ENCODE assay signal across 1 cellular context in the genomic region with DNA sequence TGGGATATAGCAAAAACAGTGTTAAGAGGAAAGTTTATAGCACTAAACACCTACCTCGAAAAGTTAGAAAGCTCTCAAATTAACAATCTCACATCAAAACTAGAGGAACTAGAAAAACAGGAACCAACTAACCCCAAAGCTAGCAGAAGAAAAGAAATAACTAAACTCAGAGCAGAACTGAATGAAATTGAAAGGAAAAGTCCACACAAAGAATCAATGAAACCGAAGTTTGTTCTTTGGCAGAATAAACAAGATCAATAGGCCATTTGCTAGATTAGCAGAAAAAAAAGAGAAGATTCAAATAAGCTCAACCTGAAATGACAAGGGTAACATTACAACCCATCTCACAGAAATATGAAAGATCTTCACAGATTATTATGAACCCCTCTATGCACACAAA.
TF ChIP-seq lines count a peak whose summit lies in the region.

No MANE protein-coding gene starts in this region.

TF ChIP-seq in HepG2, 621 proteins besides CTCF, POLR2A, EP300 and RAD21 (continued from another document):
- TF ChIP-seq, protein P1, sequence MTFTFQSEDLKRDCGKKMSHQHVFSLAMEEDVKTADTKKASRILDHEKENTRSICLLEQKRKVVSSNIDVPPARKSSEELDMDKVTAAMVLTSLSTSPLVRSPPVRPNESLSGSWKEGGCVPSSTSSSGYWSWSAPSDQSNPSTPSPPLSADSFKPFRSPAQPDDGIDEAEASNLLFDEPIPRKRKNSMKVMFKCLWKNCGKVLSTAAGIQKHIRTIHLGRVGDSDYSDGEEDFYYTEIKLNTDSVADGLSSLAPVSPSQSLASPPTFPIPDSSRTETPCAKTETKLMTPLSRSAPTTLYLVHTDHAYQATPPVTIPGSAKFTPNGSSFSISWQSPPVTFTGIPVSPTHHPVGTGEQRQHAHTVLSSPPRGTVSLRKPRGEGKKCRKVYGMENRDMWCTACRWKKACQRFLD (CRISPR knock-in tag; IDR thresholded peaks at IDR 0.05; ENCODE audit: borderline replicate concordance): no peak
- TF ChIP-seq ETV6 (CRISPR knock-in tag; conservative IDR thresholded peaks at IDR 0.05): no peak
- TF ChIP-seq ZMYM4 (CRISPR knock-in tag; IDR thresholded peaks at IDR 0.05): no peak
- no peak for TF ChIP-seq MTA1 (CRISPR knock-in tag; IDR thresholded peaks at IDR 0.05; ENCODE audit: borderline replicate concordance)
- TF ChIP-seq KDM5A (IDR thresholded peaks at IDR 0.05; ENCODE audit: borderline replicate concordance, low read length): no peak
- TF ChIP-seq, protein P2, sequence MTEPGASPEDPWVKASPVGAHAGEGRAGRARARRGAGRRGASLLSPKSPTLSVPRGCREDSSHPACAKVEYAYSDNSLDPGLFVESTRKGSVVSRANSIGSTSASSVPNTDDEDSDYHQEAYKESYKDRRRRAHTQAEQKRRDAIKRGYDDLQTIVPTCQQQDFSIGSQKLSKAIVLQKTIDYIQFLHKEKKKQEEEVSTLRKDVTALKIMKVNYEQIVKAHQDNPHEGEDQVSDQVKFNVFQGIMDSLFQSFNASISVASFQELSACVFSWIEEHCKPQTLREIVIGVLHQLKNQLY (CRISPR knock-in tag; IDR thresholded peaks at IDR 0.05): no peak
- TF ChIP-seq ZNF709 (CRISPR knock-in tag; IDR thresholded peaks at IDR 0.05): no peak
- no peak for TF ChIP-seq GTF2F1 (IDR thresholded peaks at IDR 0.05; ENCODE audit: low read length)
- no peak for TF ChIP-seq HES4 (CRISPR knock-in tag; IDR thresholded peaks at IDR 0.05; ENCODE audit: borderline replicate concordance)
- TF ChIP-seq ZFP82 (CRISPR knock-in tag; IDR thresholded peaks at IDR 0.05; ENCODE audit: borderline replicate concordance): no peak
- no peak for TF ChIP-seq AGO2 (optimal IDR thresholded peaks at IDR 0.05; ENCODE audit: low read depth, low read length)
- TF ChIP-seq, protein P3, sequence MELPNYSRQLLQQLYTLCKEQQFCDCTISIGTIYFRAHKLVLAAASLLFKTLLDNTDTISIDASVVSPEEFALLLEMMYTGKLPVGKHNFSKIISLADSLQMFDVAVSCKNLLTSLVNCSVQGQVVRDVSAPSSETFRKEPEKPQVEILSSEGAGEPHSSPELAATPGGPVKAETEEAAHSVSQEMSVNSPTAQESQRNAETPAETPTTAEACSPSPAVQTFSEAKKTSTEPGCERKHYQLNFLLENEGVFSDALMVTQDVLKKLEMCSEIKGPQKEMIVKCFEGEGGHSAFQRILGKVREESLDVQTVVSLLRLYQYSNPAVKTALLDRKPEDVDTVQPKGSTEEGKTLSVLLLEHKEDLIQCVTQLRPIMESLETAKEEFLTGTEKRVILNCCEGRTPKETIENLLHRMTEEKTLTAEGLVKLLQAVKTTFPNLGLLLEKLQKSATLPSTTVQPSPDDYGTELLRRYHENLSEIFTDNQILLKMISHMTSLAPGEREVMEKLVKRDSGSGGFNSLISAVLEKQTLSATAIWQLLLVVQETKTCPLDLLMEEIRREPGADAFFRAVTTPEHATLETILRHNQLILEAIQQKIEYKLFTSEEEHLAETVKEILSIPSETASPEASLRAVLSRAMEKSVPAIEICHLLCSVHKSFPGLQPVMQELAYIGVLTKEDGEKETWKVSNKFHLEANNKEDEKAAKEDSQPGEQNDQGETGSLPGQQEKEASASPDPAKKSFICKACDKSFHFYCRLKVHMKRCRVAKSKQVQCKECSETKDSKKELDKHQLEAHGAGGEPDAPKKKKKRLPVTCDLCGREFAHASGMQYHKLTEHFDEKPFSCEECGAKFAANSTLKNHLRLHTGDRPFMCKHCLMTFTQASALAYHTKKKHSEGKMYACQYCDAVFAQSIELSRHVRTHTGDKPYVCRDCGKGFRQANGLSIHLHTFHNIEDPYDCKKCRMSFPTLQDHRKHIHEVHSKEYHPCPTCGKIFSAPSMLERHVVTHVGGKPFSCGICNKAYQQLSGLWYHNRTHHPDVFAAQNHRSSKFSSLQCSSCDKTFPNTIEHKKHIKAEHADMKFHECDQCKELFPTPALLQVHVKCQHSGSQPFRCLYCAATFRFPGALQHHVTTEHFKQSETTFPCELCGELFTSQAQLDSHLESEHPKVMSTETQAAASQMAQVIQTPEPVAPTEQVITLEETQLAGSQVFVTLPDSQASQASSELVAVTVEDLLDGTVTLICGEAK (IDR thresholded peaks at IDR 0.05): no peak
- TF ChIP-seq, protein P3 (CRISPR knock-in tag; IDR thresholded peaks at IDR 0.05): no peak
- TF ChIP-seq, protein P4, sequence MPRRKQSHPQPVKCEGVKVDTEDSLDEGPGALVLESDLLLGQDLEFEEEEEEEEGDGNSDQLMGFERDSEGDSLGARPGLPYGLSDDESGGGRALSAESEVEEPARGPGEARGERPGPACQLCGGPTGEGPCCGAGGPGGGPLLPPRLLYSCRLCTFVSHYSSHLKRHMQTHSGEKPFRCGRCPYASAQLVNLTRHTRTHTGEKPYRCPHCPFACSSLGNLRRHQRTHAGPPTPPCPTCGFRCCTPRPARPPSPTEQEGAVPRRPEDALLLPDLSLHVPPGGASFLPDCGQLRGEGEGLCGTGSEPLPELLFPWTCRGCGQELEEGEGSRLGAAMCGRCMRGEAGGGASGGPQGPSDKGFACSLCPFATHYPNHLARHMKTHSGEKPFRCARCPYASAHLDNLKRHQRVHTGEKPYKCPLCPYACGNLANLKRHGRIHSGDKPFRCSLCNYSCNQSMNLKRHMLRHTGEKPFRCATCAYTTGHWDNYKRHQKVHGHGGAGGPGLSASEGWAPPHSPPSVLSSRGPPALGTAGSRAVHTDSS (CRISPR knock-in tag; conservative IDR thresholded peaks at IDR 0.05): no peak
- TF ChIP-seq CBX2 (IDR thresholded peaks at IDR 0.05; ENCODE audit: low read depth, low read length): no peak
- no peak for TF ChIP-seq CBX2 (CRISPR knock-in tag; IDR thresholded peaks at IDR 0.05; ENCODE audit: low read depth)
- no peak for TF ChIP-seq DMAP1 (CRISPR knock-in tag; IDR thresholded peaks at IDR 0.05)
- TF ChIP-seq ELF4 (CRISPR knock-in tag; IDR thresholded peaks at IDR 0.05; ENCODE audit: borderline replicate concordance): no peak
- TF ChIP-seq GATA4 (IDR thresholded peaks at IDR 0.05; ENCODE audit: borderline replicate concordance, low read depth): no peak
